In genomic region chr2:236632295-236633218, GRCh38 we compare ENCODE assay signal across 18 cellular contexts.
"Had no signal": no experiment of that assay in that cellular context is flagged by ENCODE, and none has a peak within 500 bp of the region (broad histone marks: within the 10 kb centered on the region; RNA-seq: fewer than 3 reads in every experiment).

No MANE protein-coding gene starts in this region.

- H3K4me3 ChIP-seq: ascending aorta, breast epithelium, esophagus muscularis mucosa, hepatocyte, ovary, SJCRH30, thyroid gland had no signal

- H3K4me1 Mint-ChIP-seq: WTC11 had no signal

- H3K9me3 Mint-ChIP-seq: activated CD8-positive, alpha-beta T cell treated with anti-CD3 and anti-CD28 coated beads for 36 hours; activated T-helper 1 cell treated with anti-CD3 and anti-CD28 coated beads, Interleukin-12 subunit alpha, Interleukin-12 subunit beta, Interleukin-2, Interleukin-4 antibody, amounts not matched to agents 30 ng/mL and 10 ng/mL and 1 ng/mL, durations not matched to agents 14 hours and 24 hours and 36 hours; nephron; WTC11 had no signal

- H2AFZ ChIP-seq: hepatocyte had no signal

- H3K36me3 ChIP-seq: ascending aorta, breast epithelium, esophagus muscularis mucosa, ovary, SJCRH30, thyroid gland had no signal

- ATAC-seq: activated CD8-positive, alpha-beta T cell treated with anti-CD3 and anti-CD28 coated beads for 36 hours; WTC11 had no signal

- H3K27me3 ChIP-seq: ascending aorta, breast epithelium, esophagus muscularis mucosa, hepatocyte, ovary, SJCRH30, thyroid gland had no signal

- FAIRE-seq: kidney, TTC549 had no signal

- H3K27ac ChIP-seq: ascending aorta, breast epithelium, ovary, SJCRH30, thyroid gland had no signal

- H3K79me2 ChIP-seq: hepatocyte had no signal

- H3K9me3 ChIP-seq: ascending aorta, breast epithelium, esophagus muscularis mucosa, ovary, SJCRH30, thyroid gland had no signal

- H3K4me3 Mint-ChIP-seq: activated CD8-positive, alpha-beta T cell treated with anti-CD3 and anti-CD28 coated beads for 36 hours; activated T-helper 1 cell treated with anti-CD3 and anti-CD28 coated beads, Interleukin-12 subunit alpha, Interleukin-12 subunit beta, Interleukin-2, Interleukin-4 antibody, amounts not matched to agents 30 ng/mL and 10 ng/mL and 1 ng/mL, durations not matched to agents 14 hours and 24 hours and 36 hours; nephron; WTC11 had no signal

- DNase-seq: activated CD4-positive, alpha-beta T cell treated with anti-CD3 and anti-CD28 coated beads for 4 hours; activated CD8-positive, alpha-beta T cell treated with anti-CD3 and anti-CD28 coated beads for 36 hours; activated naive CD4-positive, alpha-beta T cell; kidney; mesendoderm; SJCRH30; stimulated activated CD4-positive, alpha-beta T cell treated with anti-CD3 and anti-CD28 coated beads, Interleukin-12 subunit alpha, Interleukin-12 subunit beta, amount 100 ng/mL, for 4 hours; stimulated activated CD4-positive, alpha-beta T cell treated with anti-CD3 and anti-CD28 coated beads, Interleukin-2, amount 100 ng/mL, for 24 hours; thyroid gland had no signal

- H3K27ac Mint-ChIP-seq: activated CD8-positive, alpha-beta T cell treated with anti-CD3 and anti-CD28 coated beads for 36 hours; activated T-helper 1 cell treated with anti-CD3 and anti-CD28 coated beads, Interleukin-12 subunit alpha, Interleukin-12 subunit beta, Interleukin-2, Interleukin-4 antibody, amounts not matched to agents 30 ng/mL and 10 ng/mL and 1 ng/mL, durations not matched to agents 14 hours and 24 hours and 36 hours; nephron; WTC11 had no signal

- H3K36me3 Mint-ChIP-seq: WTC11 had no signal

- H3K4me1 ChIP-seq: breast epithelium, thyroid gland had no signal
